8 cellular contexts compared by ENCODE assay signal in genomic region chr2:55048925-55049793, GRCh38. TPM values are rescaled to one million over a fixed set of nuclear protein-coding genes. Genes with fewer than 3 reads are reported as not detected.
A peak's percentile ranks its signal among the peaks of the same experiment; 100 is the strongest.
DNase-seq lines count a peak whose midpoint lies in the region; ATAC-seq and TF ChIP-seq lines count a peak whose summit lies in the region.

No MANE protein-coding gene starts in this region.

- no peaks in the 10 kb centered on the region for H3K9me2 ChIP-seq in GM23338 (ENCODE audit: insufficient read depth)

- H3K79me2 ChIP-seq in GM23338 (replicated peaks; ENCODE audit: insufficient read depth): peaks cover 54% of the 10 kb centered on the region

- H3F3A ChIP-seq in GM23338 (replicated peaks; ENCODE audit: low read depth): no peaks in the 10 kb centered on the region; the same call in 1 of the 2 replicates

- peak overlapping the region; percentile 98 for H3K27ac Mint-ChIP-seq in GM23338
- peak overlapping the region; percentile 88 for H3K27ac Mint-ChIP-seq in T-helper 2 cell treated with Interferon-gamma antibody and Interleukin-4, amounts not matched to agents 5 μg/mL and 100 μg/mL, for 36 hours

- no peaks in the 10 kb centered on the region for H3K27me3 ChIP-seq in GM23338 (ENCODE audit: insufficient read depth)

- peaks cover 32% of the 10 kb centered on the region for H4K20me1 ChIP-seq in GM23338 (replicated peaks; ENCODE audit: insufficient read depth)

- H3K27me3 Mint-ChIP-seq in GM23338 (ENCODE audit: insufficient read depth, low read depth, poor library complexity): peaks cover 17% of the 10 kb centered on the region
- H3K27me3 Mint-ChIP-seq in T-helper 2 cell treated with Interferon-gamma antibody and Interleukin-4, amounts not matched to agents 5 μg/mL and 100 μg/mL, for 36 hours (ENCODE audit: low read depth): no peaks in the 10 kb centered on the region

- peak; percentile 79 for DNase-seq in Caki2 (ENCODE audit: low read depth)
- DNase-seq in GM23338 (ENCODE audit: low spot score): peak; percentile 86
- peak; percentile 66 for DNase-seq in NCI-H1694 treated with DMSO at 0.1 percent for 48 hours (lab: John Stamatoyannopoulos, UW)
- DNase-seq in T-helper 2 cell treated with Interferon-gamma antibody and Interleukin-4, amounts not matched to agents 5 μg/mL and 100 μg/mL, for 36 hours (ENCODE audit: low spot score): peak; percentile 68
- peak; percentile 91 for DNase-seq in astrocyte of the hippocampus (ENCODE audit: low read depth, low spot score)
- peak; percentile 75 for DNase-seq in hepatic stellate cell (ENCODE audit: low spot score)
- DNase-seq in putamen (ENCODE audit: low spot score): peak; percentile 93

- H3K4me1 Mint-ChIP-seq in GM23338: peaks cover 36% of the 10 kb centered on the region
- H3K4me1 Mint-ChIP-seq in T-helper 2 cell treated with Interferon-gamma antibody and Interleukin-4, amounts not matched to agents 5 μg/mL and 100 μg/mL, for 36 hours (ENCODE audit: low read depth): peaks cover 44% of the 10 kb centered on the region

- H3K27ac ChIP-seq in GM23338 (ENCODE audit: low read depth): peak overlapping the region; percentile 98

- TF ChIP-seq CTCF in GM23338 (conservative IDR thresholded peaks at IDR 0.05; ENCODE audit: low read depth in 2 of 2): peak; percentile 43 to 51

- peak overlapping the region; percentile 97 for H3K4me3 Mint-ChIP-seq in GM23338
- H3K4me3 Mint-ChIP-seq in T-helper 2 cell treated with Interferon-gamma antibody and Interleukin-4, amounts not matched to agents 5 μg/mL and 100 μg/mL, for 36 hours: peak overlapping the region; percentile 88

- no peaks in the 10 kb centered on the region; the same call in 1 of the 2 replicates for H3K36me3 ChIP-seq in GM23338 (ENCODE audit: insufficient read depth)

- in situ Hi-C loops in Caki2 (cut with HindIII; ENCODE audit: low pct_unique_long_range_greater_than_20kb, low sequenced_read_pairs): no loop called here

- H2AFZ ChIP-seq in GM23338: no peak overlapping the region

- H3K4me2 ChIP-seq in GM23338: peak overlapping the region; percentile 83

- peaks cover 45% of the 10 kb centered on the region for H3K4me1 ChIP-seq in GM23338 (ENCODE audit: insufficient read depth)

- H3K4me3 ChIP-seq in GM23338: peak overlapping the region; percentile 90

- peaks cover 10% of the 10 kb centered on the region; the same call in 1 of the 3 replicates for H3K36me3 Mint-ChIP-seq in GM23338 (ENCODE audit: low read depth)
- H3K36me3 Mint-ChIP-seq in T-helper 2 cell treated with Interferon-gamma antibody and Interleukin-4, amounts not matched to agents 5 μg/mL and 100 μg/mL, for 36 hours (ENCODE audit: low read depth): peaks cover 16% of the 10 kb centered on the region

- ATAC-seq in GM23338 (peak; percentile 60), HG03469 (IDR thresholded peaks at IDR 0.05; ENCODE audit: unreplicated experiment) (no peak)

- no peaks in the 10 kb centered on the region for H3K9me3 Mint-ChIP-seq in GM23338
- H3K9me3 Mint-ChIP-seq in T-helper 2 cell treated with Interferon-gamma antibody and Interleukin-4, amounts not matched to agents 5 μg/mL and 100 μg/mL, for 36 hours: no peaks in the 10 kb centered on the region

TF ChIP-seq in GM23338, 12 proteins besides CTCF, POLR2A, EP300 and RAD21:
- TF ChIP-seq POLR2AphosphoS5 (IDR thresholded peaks at IDR 0.05; ENCODE audit: low read depth) (peak; percentile 49), REST (IDR thresholded peaks at IDR 0.05; ENCODE audit: unreplicated experiment) (no peak)

RNA-seq across cellular contexts. Expression of gene RTN4, which starts 1.1 kb away (rescaled TPM):
- 184 and 231 TPM in 2 replicates for total RNA-seq in Caki2 (2014; rRNA removed; shearing (Covaris generic); ENCODE audit: low replicate concordance)
- 221 and 244 TPM in 2 replicates for total RNA-seq in GM23338 (2014; rRNA removed; shearing (Covaris generic))
- 218 and 221 TPM in 2 replicates for polyA plus RNA-seq in GM23338 (2016; fragmentation: Nextera tagmentation; extraction: Ambion mirVana)
